2 cellular contexts compared by ENCODE assay signal in genomic region chr3:195105841-195106417, GRCh38.
TF ChIP-seq lines count a peak whose summit lies in the region.

No MANE protein-coding gene starts in this region.

TF ChIP-seq in SK-N-SH, 30 proteins besides CTCF, POLR2A, EP300 and RAD21 (continued from another document):
- no peak for TF ChIP-seq FOSL2 (IDR thresholded peaks at IDR 0.05; ENCODE audit: borderline replicate concordance, low read depth)
- TF ChIP-seq ZBTB33 (IDR thresholded peaks at IDR 0.05; ENCODE audit: borderline replicate concordance, low read depth): no peak
- no peak for TF ChIP-seq RXRA (IDR thresholded peaks at IDR 0.05; ENCODE audit: borderline replicate concordance, low read depth)
- TF ChIP-seq TAF1 (IDR thresholded peaks at IDR 0.05; ENCODE audit: borderline replicate concordance, low read depth, low read length): no peak
- TF ChIP-seq TCF12 (IDR thresholded peaks at IDR 0.05): no peak
- no peak for TF ChIP-seq GABPA (IDR thresholded peaks at IDR 0.05; ENCODE audit: low read depth)
- TF ChIP-seq IRF3 (IDR thresholded peaks at IDR 0.05; ENCODE audit: low read depth, low read length): no peak
- TF ChIP-seq ELF1 (IDR thresholded peaks at IDR 0.05): no peak
- TF ChIP-seq PBX3 (IDR thresholded peaks at IDR 0.05): no peak
- no peak for TF ChIP-seq USF1 (IDR thresholded peaks at IDR 0.05; ENCODE audit: borderline replicate concordance, low read depth)
- TF ChIP-seq GATA2 (CRISPR knock-in tag; IDR thresholded peaks at IDR 0.05): no peak
- no peak for TF ChIP-seq FOXJ3 (CRISPR knock-in tag; IDR thresholded peaks at IDR 0.05)

TF ChIP-seq in SK-N-SH treated with all-trans-retinoic acid at 6 μM for 48 hours, 23 proteins besides CTCF, POLR2A, EP300 and RAD21 (continued from another document):
- no peak for TF ChIP-seq SNAI2 (CRISPR knock-in tag; IDR thresholded peaks at IDR 0.05)
- TF ChIP-seq TSHZ2 (CRISPR knock-in tag; IDR thresholded peaks at IDR 0.05): no peak
- TF ChIP-seq RARB (CRISPR knock-in tag; IDR thresholded peaks at IDR 0.05): no peak
- TF ChIP-seq ZNF70 (CRISPR knock-in tag; IDR thresholded peaks at IDR 0.05): no peak
- TF ChIP-seq PPARA (CRISPR knock-in tag; IDR thresholded peaks at IDR 0.05; ENCODE audit: borderline replicate concordance): no peak
- no peak for TF ChIP-seq CREB5 (CRISPR knock-in tag; IDR thresholded peaks at IDR 0.05; ENCODE audit: low read depth)
- no peak for TF ChIP-seq ZC3H10 (CRISPR knock-in tag; IDR thresholded peaks at IDR 0.05)
